Comparison of ENCODE assay signal across 14 cellular contexts in genomic region chr1:25197235-25197930, GRCh38. TPM values are rescaled to one million over a fixed set of nuclear protein-coding genes. Genes with fewer than 3 reads are reported as not detected.
DNase-seq lines count a peak whose midpoint lies in the region; ATAC-seq, FAIRE-seq and TF ChIP-seq lines count a peak whose summit lies in the region.
"Had no signal": no experiment of that assay in that cellular context is flagged by ENCODE, and none has a peak within 500 bp of the region (broad histone marks: within the 10 kb centered on the region; RNA-seq: fewer than 3 reads in every experiment).

No MANE protein-coding gene starts in this region.

- POLR2A ChIA-PET in activated CD4-positive, alpha-beta T cell treated with anti-CD3 and anti-CD28 coated beads for 36 hours (lab: Charles Lee) = no interaction called here

- no peak overlapping the region for H3K4me3 ChIP-seq in pancreas
- H3K4me3 ChIP-seq: gastrocnemius medialis had no signal

- no peaks in the 10 kb centered on the region for H3K27me3 ChIP-seq in pancreas
- H3K27me3 ChIP-seq: BE2C had no signal

- CTCF ChIA-PET in activated CD4-positive, alpha-beta T cell treated with anti-CD3 and anti-CD28 coated beads for 36 hours (lab: Charles Lee) = interaction anchor here (0.6 to 1.3 kb wide), 6 partner anchors 8 to 824 kb away, joined by 3 to 6 read pairs (median 4); no protein-coding TSS in a partner anchor

- H3K36me3 Mint-ChIP-seq in brain = no peaks in the 10 kb centered on the region
- H3K36me3 Mint-ChIP-seq in activated T-helper 2 cell treated with anti-CD3 and anti-CD28 coated beads, Interferon-gamma antibody, Interleukin-2, Interleukin-4, amounts not matched to agents 10 μg/mL and 5 μg/mL and 100 μg/mL, durations not matched to agents 14 hours and 24 hours and 36 hours (ENCODE audit: low read depth) = no peaks in the 10 kb centered on the region
- H3K36me3 Mint-ChIP-seq in activated CD4-positive, alpha-beta T cell treated with anti-CD3 and anti-CD28 coated beads for 36 hours (ENCODE audit: low read depth) = no peaks in the 10 kb centered on the region
- H3K36me3 Mint-ChIP-seq: activated naive CD8-positive, alpha-beta T cell treated with anti-CD3 and anti-CD28 coated beads for 36 hours; T-cell had no signal

- no peaks in the 10 kb centered on the region for H3K9me3 ChIP-seq in pancreas
- H3K9me3 ChIP-seq: BE2C, gastrocnemius medialis had no signal

- DNase-seq in DMS79 treated with DMSO at 0.1 percent for 48 hours (lab: John Stamatoyannopoulos, UW) (peak; percentile 96), NCI-H2029 (lab: John Stamatoyannopoulos, UW) (peak; percentile 58), pancreas (peak in 1 of 6 donors; percentile 31), NCI-H2081 treated with DMSO at 0.1 percent for 48 hours (lab: John Stamatoyannopoulos, UW) (no peak)
- DNase-seq in activated T-helper 2 cell treated with anti-CD3 and anti-CD28 coated beads, Interferon-gamma antibody, Interleukin-2, Interleukin-4, amounts not matched to agents 10 μg/mL and 5 μg/mL and 100 μg/mL, durations not matched to agents 14 hours and 24 hours and 36 hours (ENCODE audit: low spot score) = no peak
- DNase-seq in activated CD4-positive, alpha-beta T cell treated with anti-CD3 and anti-CD28 coated beads for 36 hours = no peak
- DNase-seq: activated naive CD8-positive, alpha-beta T cell treated with anti-CD3 and anti-CD28 coated beads for 36 hours; BE2C; gastrocnemius medialis had no signal

- no peaks in the 10 kb centered on the region for H3K4me1 ChIP-seq in pancreas
- H3K4me1 ChIP-seq: BE2C, parathyroid adenoma had no signal

- no peak for FAIRE-seq in pancreas (lab: Jason Lieb, UNC)
- FAIRE-seq: endothelial cell of umbilical vein had no signal

- H3K9me3 Mint-ChIP-seq in brain = peaks cover 0 to 2% (median 0%) of the 10 kb centered on the region in 5 experiments
- no peaks in the 10 kb centered on the region for H3K9me3 Mint-ChIP-seq in activated T-helper 2 cell treated with anti-CD3 and anti-CD28 coated beads, Interferon-gamma antibody, Interleukin-2, Interleukin-4, amounts not matched to agents 10 μg/mL and 5 μg/mL and 100 μg/mL, durations not matched to agents 14 hours and 24 hours and 36 hours
- no peaks in the 10 kb centered on the region for H3K9me3 Mint-ChIP-seq in activated CD4-positive, alpha-beta T cell treated with anti-CD3 and anti-CD28 coated beads for 36 hours (ENCODE audit: low read depth)
- H3K9me3 Mint-ChIP-seq: activated naive CD8-positive, alpha-beta T cell treated with anti-CD3 and anti-CD28 coated beads for 36 hours; T-cell had no signal

- H3K4me1 Mint-ChIP-seq in brain = peaks cover 52% of the 10 kb centered on the region
- H3K4me1 Mint-ChIP-seq in activated T-helper 2 cell treated with anti-CD3 and anti-CD28 coated beads, Interferon-gamma antibody, Interleukin-2, Interleukin-4, amounts not matched to agents 10 μg/mL and 5 μg/mL and 100 μg/mL, durations not matched to agents 14 hours and 24 hours and 36 hours (ENCODE audit: low read depth) = peaks cover 3% of the 10 kb centered on the region
- peaks cover 11% of the 10 kb centered on the region for H3K4me1 Mint-ChIP-seq in activated CD4-positive, alpha-beta T cell treated with anti-CD3 and anti-CD28 coated beads for 36 hours

- intact Hi-C loops in pancreas (cut with DNase I) = loop anchor here in 1 of 3 donors (10.0 kb wide), 1 partner anchor 333 kb away; no protein-coding TSS in a partner anchor
- intact Hi-C loops in activated T-helper 2 cell treated with anti-CD3 and anti-CD28 coated beads, Interferon-gamma antibody, Interleukin-2, Interleukin-4, amounts not matched to agents 10 μg/mL and 5 μg/mL and 100 μg/mL, durations not matched to agents 14 hours and 24 hours and 36 hours (cut with micrococcal nuclease) = no loop called here
- intact Hi-C loops in activated CD4-positive, alpha-beta T cell treated with anti-CD3 and anti-CD28 coated beads for 36 hours (cut with DNase I, micrococcal nuclease) = no loop called here

- peak overlapping the region in 1 of 5 experiments; percentile 29 for H3K4me3 Mint-ChIP-seq in brain
- no peak overlapping the region for H3K4me3 Mint-ChIP-seq in activated T-helper 2 cell treated with anti-CD3 and anti-CD28 coated beads, Interferon-gamma antibody, Interleukin-2, Interleukin-4, amounts not matched to agents 10 μg/mL and 5 μg/mL and 100 μg/mL, durations not matched to agents 14 hours and 24 hours and 36 hours (ENCODE audit: low read depth)
- no peak overlapping the region for H3K4me3 Mint-ChIP-seq in activated CD4-positive, alpha-beta T cell treated with anti-CD3 and anti-CD28 coated beads for 36 hours
- H3K4me3 Mint-ChIP-seq: activated naive CD8-positive, alpha-beta T cell treated with anti-CD3 and anti-CD28 coated beads for 36 hours had no signal

- H3K36me3 ChIP-seq in pancreas = no peaks in the 10 kb centered on the region
- H3K36me3 ChIP-seq: BE2C, gastrocnemius medialis had no signal

- H3K27ac ChIP-seq in pancreas = peak overlapping the region in 3 of 4 donors; percentile 61 to 64 (median 64)
- H3K27ac ChIP-seq: gastrocnemius medialis, parathyroid adenoma had no signal

- ATAC-seq in pancreas = no peak
- no peak for ATAC-seq in GM21526 (IDR thresholded peaks at IDR 0.05; ENCODE audit: low FRiP score, unreplicated experiment)
- no peak for ATAC-seq in activated CD4-positive, alpha-beta T cell treated with anti-CD3 and anti-CD28 coated beads for 36 hours
- ATAC-seq: gastrocnemius medialis had no signal

- H3K27ac Mint-ChIP-seq in brain = peak overlapping the region in 3 of 5 experiments; percentile 75 to 92 (median 84)
- no peak overlapping the region for H3K27ac Mint-ChIP-seq in activated T-helper 2 cell treated with anti-CD3 and anti-CD28 coated beads, Interferon-gamma antibody, Interleukin-2, Interleukin-4, amounts not matched to agents 10 μg/mL and 5 μg/mL and 100 μg/mL, durations not matched to agents 14 hours and 24 hours and 36 hours
- H3K27ac Mint-ChIP-seq in activated CD4-positive, alpha-beta T cell treated with anti-CD3 and anti-CD28 coated beads for 36 hours = no peak overlapping the region
- H3K27ac Mint-ChIP-seq: activated naive CD8-positive, alpha-beta T cell treated with anti-CD3 and anti-CD28 coated beads for 36 hours had no signal

- TF ChIP-seq CTCF in brain (conservative IDR thresholded peaks at IDR 0.05) = no peak
- no peak for TF ChIP-seq CTCF in pancreas (IDR thresholded peaks at IDR 0.05)

- H3K27me3 Mint-ChIP-seq in brain = peaks cover 9% of the 10 kb centered on the region
- peaks cover 16% of the 10 kb centered on the region for H3K27me3 Mint-ChIP-seq in activated T-helper 2 cell treated with anti-CD3 and anti-CD28 coated beads, Interferon-gamma antibody, Interleukin-2, Interleukin-4, amounts not matched to agents 10 μg/mL and 5 μg/mL and 100 μg/mL, durations not matched to agents 14 hours and 24 hours and 36 hours (ENCODE audit: low read depth)
- peaks cover 7% of the 10 kb centered on the region for H3K27me3 Mint-ChIP-seq in activated CD4-positive, alpha-beta T cell treated with anti-CD3 and anti-CD28 coated beads for 36 hours
- H3K27me3 Mint-ChIP-seq: activated naive CD8-positive, alpha-beta T cell treated with anti-CD3 and anti-CD28 coated beads for 36 hours had no signal

- 66 to 79% methylated on average over 20 of the region's 20 CpGs for WGBS in pancreas, 2 donors

RNA-seq across cellular contexts. Expression of gene SYF2, which starts 34.9 kb away (rescaled TPM):
- 64.2 TPM for polyA plus RNA-seq in brain (ENCODE audit: insufficient read depth, low read depth, low replicate concordance)
- total RNA-seq in pancreas = 10 to 100 TPM; 19.0 to 24.9 (median 21.6) TPM
- 10 to 100 TPM; 35.7 to 49.3 TPM for polyA plus RNA-seq in pancreas
- total RNA-seq in activated T-helper 2 cell treated with anti-CD3 and anti-CD28 coated beads, Interferon-gamma antibody, Interleukin-2, Interleukin-4, amounts not matched to agents 10 μg/mL and 5 μg/mL and 100 μg/mL, durations not matched to agents 14 hours and 24 hours and 36 hours = 40.1 and 42.3 TPM in 2 replicates
- total RNA-seq in activated CD4-positive, alpha-beta T cell treated with anti-CD3 and anti-CD28 coated beads for 36 hours = 10 to 100 TPM; 39.0 to 42.4 TPM

RNA-seq across cellular contexts. Expression of gene RSRP1, which starts 49.9 kb away (rescaled TPM):
- polyA plus RNA-seq in brain (ENCODE audit: insufficient read depth, low read depth, low replicate concordance) (36.8 TPM), pancreas (100 to 1,000 TPM; 102 to 126 TPM)
- 10 to 100 TPM; 20.3 to 87.9 (median 33.7) TPM for total RNA-seq in pancreas
- 140 and 144 TPM in 2 replicates for total RNA-seq in activated T-helper 2 cell treated with anti-CD3 and anti-CD28 coated beads, Interferon-gamma antibody, Interleukin-2, Interleukin-4, amounts not matched to agents 10 μg/mL and 5 μg/mL and 100 μg/mL, durations not matched to agents 14 hours and 24 hours and 36 hours
- total RNA-seq in activated CD4-positive, alpha-beta T cell treated with anti-CD3 and anti-CD28 coated beads for 36 hours = 100 to 1,000 TPM in 1 of 2 experiments, 10 to 100 TPM in 1; 86.8 to 120 TPM

Comparison
In these comparisons a context has a peak if more than half of its experiments do, and no peak if none do; other contexts are left out.
1. DNase-seq: peak in DMS79 treated with DMSO at 0.1 percent for 48 hours (single experiment) and NCI-H2029 (single experiment); none in activated T-helper 2 cell treated with anti-CD3 and anti-CD28 coated beads, Interferon-gamma antibody, Interleukin-2, Interleukin-4, amounts not matched to agents 10 μg/mL and 5 μg/mL and 100 μg/mL, durations not matched to agents 14 hours and 24 hours and 36 hours (single experiment), NCI-H2081 treated with DMSO at 0.1 percent for 48 hours (single experiment) and activated CD4-positive, alpha-beta T cell treated with anti-CD3 and anti-CD28 coated beads for 36 hours (single experiment).
2. H3K27ac Mint-ChIP-seq: peak in brain (3 of 5); none in activated T-helper 2 cell treated with anti-CD3 and anti-CD28 coated beads, Interferon-gamma antibody, Interleukin-2, Interleukin-4, amounts not matched to agents 10 μg/mL and 5 μg/mL and 100 μg/mL, durations not matched to agents 14 hours and 24 hours and 36 hours (single experiment) and activated CD4-positive, alpha-beta T cell treated with anti-CD3 and anti-CD28 coated beads for 36 hours (single experiment).